In genomic region chr12:117518594-117519270, GRCh38 we compare ENCODE assay signal across 16 cellular contexts.
A peak's percentile ranks its signal among the peaks of the same experiment; 100 is the strongest.
DNase-seq lines count a peak whose midpoint lies in the region; ATAC-seq and TF ChIP-seq lines count a peak whose summit lies in the region.
"Had no signal": no experiment of that assay in that cellular context is flagged by ENCODE, and none has a peak within 500 bp of the region (broad histone marks: within the 10 kb centered on the region; RNA-seq: fewer than 3 reads in every experiment).

No MANE protein-coding gene starts in this region.

- peak; percentile 40 for DNase-seq in M059J (ENCODE audit: low read depth)
- DNase-seq in body of pancreas = peak; percentile 44 to 69 (median 52)
- DNase-seq in left lobe of liver (ENCODE audit: low spot score) = peak; percentile 90
- DNase-seq in thyroid gland = peak; percentile 96 to 97
- DNase-seq in KBM-7 = no peak
- no peak for DNase-seq in omental fat pad (ENCODE audit: low spot score)
- DNase-seq: brain microvascular endothelial cell; DMS79 treated with DMSO at 0.1 percent for 48 hours; effector memory CD8-positive, alpha-beta T cell; NCI-H1930; NCI-H526 treated with DMSO at 0.1 percent for 48 hours; T-helper 1 cell had no signal

- peak; percentile 40 for ATAC-seq in body of pancreas
- peak; percentile 78 for ATAC-seq in left lobe of liver
- ATAC-seq in omental fat pad (ENCODE audit: low FRiP score) = no peak
- no peak for ATAC-seq in GM19395 (IDR thresholded peaks at IDR 0.05; ENCODE audit: unreplicated experiment)
- ATAC-seq in GM19463 (IDR thresholded peaks at IDR 0.05; ENCODE audit: unreplicated experiment) = no peak
- ATAC-seq: effector memory CD8-positive, alpha-beta T cell; natural killer cell treated with Interleukin-12 subunit alpha and Interleukin-12 subunit beta and Interleukin-15 and Interleukin-18, amount 100 ng/mL, for 72 hours had no signal

- H3K4me1 ChIP-seq in body of pancreas = peaks cover 30% of the 10 kb centered on the region
- peaks cover 8 to 39% of the 10 kb centered on the region in 2 donors for H3K4me1 ChIP-seq in thyroid gland
- H3K4me1 ChIP-seq: BLaER1 treated with 17β-estradiol and CSF1 and Interleukin-3, amounts not matched to agents 10 nM and 100 nM had no signal

- intact Hi-C loops in body of pancreas (cut with DNase I) = no loop called here
- intact Hi-C loops in thyroid gland (cut with DNase I) = no loop called here

- no peaks in the 10 kb centered on the region for H3K9me3 ChIP-seq in body of pancreas
- H3K9me3 ChIP-seq in thyroid gland = no peaks in the 10 kb centered on the region
- H3K9me3 ChIP-seq: BLaER1 treated with 17β-estradiol and CSF1 and Interleukin-3, amounts not matched to agents 10 nM and 100 nM had no signal

- TF ChIP-seq POLR2A in body of pancreas (IDR thresholded peaks at IDR 0.05) (no peak), thyroid gland (IDR thresholded peaks at IDR 0.05) (peak in 1 of 2 donors; percentile 7)

- 50 to 75% methylated on average over 10 to 11 of the region's 11 CpGs for WGBS in body of pancreas, 2 donors
- 43 to 60% methylated on average over 11 of the region's 11 CpGs for WGBS in thyroid gland, 2 donors

- H3K27ac ChIP-seq in body of pancreas = no peak overlapping the region
- peak overlapping the region; percentile 51 to 71 (median 57) for H3K27ac ChIP-seq in thyroid gland
- H3K27ac ChIP-seq: BLaER1 treated with 17β-estradiol and CSF1 and Interleukin-3, amounts not matched to agents 10 nM and 100 nM; brain microvascular endothelial cell had no signal

- in situ Hi-C loops in KBM-7 (cut with MboI; ENCODE audit: low pct_unique_long_range_greater_than_20kb, low sequenced_read_pairs) = no loop called here

- H3K27me3 ChIP-seq in body of pancreas (no peaks in the 10 kb centered on the region), thyroid gland (no peaks in the 10 kb centered on the region)
- H3K27me3 ChIP-seq: BLaER1 treated with 17β-estradiol and CSF1 and Interleukin-3, amounts not matched to agents 10 nM and 100 nM; brain microvascular endothelial cell had no signal

- TF ChIP-seq CTCF in body of pancreas (IDR thresholded peaks at IDR 0.05) (no peak), thyroid gland (IDR thresholded peaks at IDR 0.05) (peak in 1 of 6 experiments; percentile 11), omental fat pad (IDR thresholded peaks at IDR 0.05) (no peak)

- H3K36me3 ChIP-seq in body of pancreas (replicated peaks in 1 of 2; ENCODE audit: insufficient read depth in 1 of 2, low read depth in 2 of 2) = no peaks in the 10 kb centered on the region
- H3K36me3 ChIP-seq in thyroid gland = no peaks in the 10 kb centered on the region
- H3K36me3 ChIP-seq: BLaER1 treated with 17β-estradiol and CSF1 and Interleukin-3, amounts not matched to agents 10 nM and 100 nM; brain microvascular endothelial cell had no signal

- H3K4me3 ChIP-seq in body of pancreas = no peak overlapping the region
- H3K4me3 ChIP-seq in thyroid gland (replicated peaks in 1 of 3) = no peak overlapping the region
- H3K4me3 ChIP-seq: BLaER1 treated with 17β-estradiol and CSF1 and Interleukin-3, amounts not matched to agents 10 nM and 100 nM had no signal

Comparison
In these comparisons a context has a peak if more than half of its experiments do, and no peak if none do; other contexts are left out.
1. DNase-seq: peak in M059J (single experiment), body of pancreas (4 of 4), left lobe of liver (single experiment) and thyroid gland (2 of 2); none in KBM-7 (single experiment) and omental fat pad (single experiment).
2. ATAC-seq: peak in body of pancreas (single experiment) and left lobe of liver (single experiment); none in omental fat pad (single experiment), GM19395 (single experiment) and GM19463 (single experiment).
3. H3K27ac ChIP-seq: peak in thyroid gland (3 of 3); none in body of pancreas (0 of 4).